In the genomic region with DNA sequence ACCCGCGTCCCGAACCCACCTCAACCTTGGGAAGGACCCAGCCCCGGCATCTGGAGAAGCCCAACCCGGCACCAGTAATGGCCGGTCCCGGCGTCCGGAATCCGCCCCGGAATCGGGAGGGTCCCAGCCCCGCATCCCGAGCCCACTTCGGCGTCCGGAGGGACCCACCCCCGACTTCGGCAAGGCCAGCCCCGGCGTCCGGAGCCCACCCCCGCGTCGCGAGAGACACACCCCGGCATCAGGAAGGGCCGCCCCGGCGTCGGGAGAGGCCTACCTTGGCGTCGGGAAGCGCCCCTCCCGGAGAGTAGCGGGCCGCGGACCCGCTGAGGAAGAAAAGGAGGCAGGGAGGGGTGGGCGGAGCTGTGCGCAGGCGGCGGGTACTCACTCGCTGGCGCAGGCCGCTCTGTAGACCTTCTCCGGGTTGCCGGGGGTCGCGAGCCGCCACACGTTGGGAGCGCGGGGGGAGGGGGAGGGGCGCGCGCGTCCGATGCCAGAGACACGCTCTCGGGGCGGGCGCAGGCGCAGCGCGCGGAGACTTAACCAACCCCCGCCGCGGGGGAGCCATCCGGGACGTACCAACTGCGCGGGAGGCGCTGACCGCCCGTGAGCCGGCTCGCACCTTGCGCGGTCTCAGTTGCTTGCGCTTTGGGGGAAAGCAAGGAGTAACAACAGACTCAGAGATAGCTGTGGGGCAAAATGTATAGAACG, we compare ENCODE assay signal across 8 cellular contexts. TPM values are rescaled to one million over a fixed set of nuclear protein-coding genes. Genes with fewer than 3 reads are reported as not detected.
DNase-seq lines count a peak whose midpoint lies in the region; ATAC-seq lines count a peak whose summit lies in the region.

UIMC1 (minus strand) TSS at position 515 of the 708 bp plus-strand sequence. CDS start 24,164 bp downstream, outside the sequence.

- H3K9me3 Mint-ChIP-seq in immature natural killer cell, result peaks cover 0 to 4% (median 0%) of the 10 kb centered on the region in 6 donors

- ATAC-seq in GM18909 (IDR thresholded peaks at IDR 0.05; ENCODE audit: poor library complexity, unreplicated experiment) (peak; percentile 78), HG03159 (IDR thresholded peaks at IDR 0.05; ENCODE audit: unreplicated experiment) (peak; percentile 69)

- in situ Hi-C loops in ACHN (cut with HindIII; ENCODE audit: low pct_ligation_motif_present, low pct_unique_long_range_greater_than_20kb, low sequenced_read_pairs), result no loop called here

- H3K27me3 Mint-ChIP-seq in immature natural killer cell (ENCODE audit: low read depth in 3 of 3), result peaks cover 3 to 12% (median 8%) of the 10 kb centered on the region in 3 donors

- H3K36me3 Mint-ChIP-seq in immature natural killer cell, result peaks cover 0 to 4% (median 0%) of the 10 kb centered on the region in 3 donors

- peaks cover 27 to 38% of the 10 kb centered on the region in 2 donors for H3K4me1 Mint-ChIP-seq in immature natural killer cell

- H3K27ac ChIP-seq in caudate nucleus (ENCODE audit: low read depth, low read length), result peak within 1 kb of the TSS; percentile 85

- peak within 1 kb of the TSS; percentile 92 to 96 (median 95) for H3K4me3 Mint-ChIP-seq in immature natural killer cell

- H3K27ac Mint-ChIP-seq in immature natural killer cell, result peak within 1 kb of the TSS; percentile 86 to 96 (median 91)

- peak; percentile 90 for DNase-seq in ACHN
- DNase-seq in NCI-H345 treated with DMSO at 0.1 percent for 48 hours (lab: John Stamatoyannopoulos, UW; ENCODE audit: unreplicated experiment), result peak; percentile 84
- peak; percentile 84 to 86 (median 85) for DNase-seq in activated CD4-positive, CD25-positive, alpha-beta regulatory T cell (lab: John Stamatoyannopoulos, UW)
- peak in 60 of 61 donors; percentile 16 to 92 (median 82) for DNase-seq in caudate nucleus (lab: John Stamatoyannopoulos, UW)
- peak; percentile 90 to 92 (median 91) for DNase-seq in immature natural killer cell
- DNase-seq in smooth muscle cell of the brain vasculature (ENCODE audit: low read depth, low spot score), result peak; percentile 72

RNA-seq across cellular contexts. Expression of gene UIMC1, which starts in this region (rescaled TPM):
- polyA plus RNA-seq in immature natural killer cell, result 10 to 100 TPM; 12.8 to 21.5 (median 14.9) TPM

Comparison
In these comparisons a context has a peak if more than half of its experiments do, and no peak if none do; other contexts are left out.
1. Peak in every context shown above with its lines: DNase-seq, ATAC-seq and H3K27ac ChIP-seq.